11 cellular contexts compared by ENCODE assay signal in genomic region chr2:113219889-113220641, GRCh38. TPM values are rescaled to one million over a fixed set of nuclear protein-coding genes. Genes with fewer than 3 reads are reported as not detected.
DNase-seq lines count a peak whose midpoint lies in the region; ATAC-seq, FAIRE-seq and TF ChIP-seq lines count a peak whose summit lies in the region.
"Had no signal": no experiment of that assay in that cellular context is flagged by ENCODE, and none has a peak within 500 bp of the region (broad histone marks: within the 10 kb centered on the region; RNA-seq: fewer than 3 reads in every experiment).

No MANE protein-coding gene starts in this region.

- H3K9me3 ChIP-seq in Loucy (ENCODE audit: insufficient read depth, low read depth, low read length), result no peaks in the 10 kb centered on the region
- H3K9me3 ChIP-seq: suprapubic skin had no signal

- peaks cover 39% of the 10 kb centered on the region for H3K4me1 ChIP-seq in Loucy (ENCODE audit: insufficient read depth, low read length, poor library complexity, severe bottlenecking)

- H3K4me3 ChIP-seq in Loucy (ENCODE audit: low read length, poor library complexity, severe bottlenecking), result no peak overlapping the region
- H3K4me3 ChIP-seq in bronchial epithelial cell (ENCODE audit: low read depth, low read length), result no peak overlapping the region
- H3K4me3 ChIP-seq: suprapubic skin had no signal

- ATAC-seq in GM18505 (IDR thresholded peaks at IDR 0.05; ENCODE audit: unreplicated experiment) (no peak), HG03521 (IDR thresholded peaks at IDR 0.05; ENCODE audit: unreplicated experiment) (no peak), GM18868 (IDR thresholded peaks at IDR 0.05; ENCODE audit: unreplicated experiment) (no peak)

- TF ChIP-seq POLR2A in GM18505 (IDR thresholded peaks at IDR 0.05; ENCODE audit: borderline replicate concordance, extremely low read depth, insufficient read depth, insufficient read length), result no peak

- no peaks in the 10 kb centered on the region for H4K20me1 ChIP-seq in Loucy (ENCODE audit: insufficient read depth, low read length, poor library complexity, severe bottlenecking)

- H3K36me3 ChIP-seq in Loucy (ENCODE audit: insufficient read depth, low read length) (no peaks in the 10 kb centered on the region), bronchial epithelial cell (ENCODE audit: control insufficient read depth, insufficient read depth, low read length) (no peaks in the 10 kb centered on the region)
- H3K36me3 ChIP-seq: suprapubic skin had no signal

- no peaks in the 10 kb centered on the region for H3K79me2 ChIP-seq in Loucy (ENCODE audit: insufficient read depth, low read length)

- peak overlapping the region; percentile 16 for H3K4me2 ChIP-seq in Loucy (ENCODE audit: low read depth, low read length, poor library complexity, severe bottlenecking)

- no peak for TF ChIP-seq CTCF in Loucy (conservative IDR thresholded peaks at IDR 0.05; ENCODE audit: low read length)
- no peak for TF ChIP-seq CTCF in bronchial epithelial cell (IDR thresholded peaks at IDR 0.05; ENCODE audit: insufficient read depth, low read length, severe bottlenecking)

- DNase-seq in CD1c-positive myeloid dendritic cell (ENCODE audit: extremely low spot score) (peak; percentile 82), bronchial epithelial cell (ENCODE audit: low read depth) (peak; percentile 65), lung microvascular endothelial cell (ENCODE audit: low read depth in 2 of 2) (peak; percentile 46 to 49), GM19239 (ENCODE audit: insufficient read length, low spot score) (no peak)
- DNase-seq: activated CD4-positive, alpha-beta T cell treated with anti-CD3 and anti-CD28 coated beads for 1 hour had no signal

- H3K27me3 ChIP-seq in Loucy (ENCODE audit: insufficient read depth, low read length, poor library complexity, severe bottlenecking) (no peaks in the 10 kb centered on the region), bronchial epithelial cell (ENCODE audit: control insufficient read depth, insufficient read depth, low read length) (no peaks in the 10 kb centered on the region)
- H3K27me3 ChIP-seq: suprapubic skin had no signal

- H3F3A ChIP-seq in Loucy (ENCODE audit: low read depth), result no peaks in the 10 kb centered on the region

- peak overlapping the region; percentile 2 for H3K9ac ChIP-seq in Loucy (ENCODE audit: low read depth, low read length, poor library complexity, severe bottlenecking)

- 0 out of 2 replicates have a peak overlapping the region, but pooled peaks have one; percentile 2 for H2AFZ ChIP-seq in Loucy (ENCODE audit: low read length)

- FAIRE-seq in bronchial epithelial cell (lab: Jason Lieb, UNC) (no peak), GM19239 (lab: Jason Lieb, UNC) (no peak)
- FAIRE-seq: endometrium had no signal

- H3K9me2 ChIP-seq in Loucy (replicated peaks; ENCODE audit: low read depth, low read length), result no peaks in the 10 kb centered on the region

RNA-seq across cellular contexts. Expression of gene PSD4, which starts 46.3 kb away (rescaled TPM):
- total RNA-seq in bronchial epithelial cell, result 25.0 and 27.0 TPM in 2 replicates
- 0.44 and 1.2 TPM in 2 replicates for total RNA-seq in lung microvascular endothelial cell

RNA-seq across cellular contexts. Expression of gene PAX8, which starts 58.7 kb away (rescaled TPM):
- 3.5 TPM in 1 of 2 replicates, not detected in the other for total RNA-seq in bronchial epithelial cell
- total RNA-seq in lung microvascular endothelial cell, result under 0.01 and 0.22 TPM in 2 replicates

Comparison
In these comparisons a context has a peak if more than half of its experiments do, and no peak if none do; other contexts are left out.
1. RNA of gene PSD4, which starts 46.3 kb away (total RNA-seq): 25.0 to 27.0 TPM in bronchial epithelial cell; 0.44 to 1.2 TPM in lung microvascular endothelial cell; every median in the first group is over 10 times any median in the second.